8 cellular contexts compared by ENCODE assay signal in the genomic region with DNA sequence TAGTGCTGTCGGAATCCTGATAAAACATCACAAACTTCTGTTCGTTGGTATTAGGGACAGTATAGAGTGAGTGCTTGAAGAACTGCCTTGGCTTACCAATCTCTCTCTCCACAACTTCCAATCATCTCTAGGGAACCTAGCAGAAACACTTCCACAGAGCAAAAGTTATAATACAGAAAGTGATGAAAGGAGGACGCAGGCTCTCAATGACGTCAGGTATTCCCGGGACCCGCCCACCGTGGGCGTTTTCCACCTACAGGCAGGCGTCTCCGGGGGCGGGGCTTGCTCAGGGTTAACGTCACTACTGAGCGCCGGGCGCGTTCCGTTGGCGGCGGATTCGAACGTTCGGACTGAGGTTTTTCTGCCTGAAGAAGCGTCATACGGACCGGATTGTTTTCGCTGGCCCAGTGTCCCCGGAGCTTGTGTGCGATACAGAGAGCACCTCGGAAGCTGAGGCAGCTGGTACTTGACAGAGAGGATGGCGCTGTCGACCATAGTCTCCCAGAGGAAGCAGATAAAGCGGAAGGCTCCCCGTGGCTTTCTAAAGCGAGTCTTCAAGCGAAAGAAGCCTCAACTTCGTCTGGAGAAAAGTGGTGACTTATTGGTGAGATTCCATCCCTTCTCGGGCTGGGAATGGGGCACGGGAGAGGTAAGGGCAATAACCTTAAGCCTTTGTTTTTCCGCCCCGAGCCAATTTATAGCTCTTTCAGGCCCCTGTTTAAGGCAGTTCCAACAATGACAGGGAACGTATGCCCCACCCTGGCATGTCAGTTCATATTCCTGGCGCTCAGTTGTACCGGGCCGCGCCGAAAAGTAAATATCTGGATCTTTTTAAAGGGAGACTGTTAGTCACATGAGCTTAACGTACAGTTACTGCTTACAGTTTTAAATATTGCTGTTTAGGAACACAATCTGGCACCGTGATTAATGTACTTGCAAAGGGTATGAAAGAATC. TPM values are rescaled to one million over a fixed set of nuclear protein-coding genes. Genes with fewer than 3 reads are reported as not detected.
DNase-seq lines count a peak whose midpoint lies in the region; ATAC-seq and TF ChIP-seq lines count a peak whose summit lies in the region.

A gene (plus strand): TSS at position 320 of the 955 bp plus-strand sequence. CDS start 159 bp downstream, at position 479.

- no peak for TF ChIP-seq POLR2A in vagina (IDR thresholded peaks at IDR 0.05)

- H3K9me3 ChIP-seq in right cardiac atrium (ENCODE audit: control insufficient read depth, low read length) (no peaks in the 10 kb centered on the region), vagina (no peaks in the 10 kb centered on the region)

- intact Hi-C loops in T-helper 1 cell treated with Interleukin-12 subunit alpha and Interleukin-12 subunit beta and Interleukin-4 antibody, amounts not matched to agents 30 ng/mL and 1 ng/mL, for 36 hours (cut with micrococcal nuclease) = loop anchor here (1.0 to 2.0 kb wide), 11 partner anchors 39 to 1176 kb away; a partner anchor contains a TSS
- intact Hi-C loops in right cardiac atrium (cut with DNase I) = no loop called here
- intact Hi-C loops in vagina (cut with DNase I) = no loop called here

- peak; percentile 95 for ATAC-seq in GM18502 (IDR thresholded peaks at IDR 0.05; ENCODE audit: poor library complexity, unreplicated experiment)
- peak; percentile 82 for ATAC-seq in HG02885 (IDR thresholded peaks at IDR 0.05; ENCODE audit: poor library complexity, unreplicated experiment)
- ATAC-seq in right cardiac atrium = peak; percentile 91 to 93

- H3K27me3 ChIP-seq in right cardiac atrium (ENCODE audit: control insufficient read depth, insufficient read depth) = no peaks in the 10 kb centered on the region
- H3K27me3 ChIP-seq in vagina = no peaks in the 10 kb centered on the region

- no peaks in the 10 kb centered on the region for H3K36me3 ChIP-seq in vagina

- H3K27ac ChIP-seq in right cardiac atrium (ENCODE audit: low read length) (no peak within 1 kb of the TSS), vagina (peak within 1 kb of the TSS; percentile 57)

- 2% methylated on average over 48 of the region's 48 CpGs for WGBS in right cardiac atrium

- H3K4me1 ChIP-seq in right cardiac atrium (ENCODE audit: control insufficient read depth, insufficient read depth, low read length) = peaks cover 2% of the 10 kb centered on the region
- H3K4me1 ChIP-seq in vagina = peaks cover 12% of the 10 kb centered on the region

- H3K4me3 ChIP-seq in right cardiac atrium (ENCODE audit: low read length) (peak within 1 kb of the TSS; percentile 85), vagina (peak within 1 kb of the TSS; percentile 47 to 64)

- TF ChIP-seq CTCF in vagina (IDR thresholded peaks at IDR 0.05) = no peak

- DNase-seq in NCI-H146 treated with DMSO at 0.1 percent for 48 hours (lab: John Stamatoyannopoulos, UW; ENCODE audit: unreplicated experiment) = peak; percentile 91
- DNase-seq in amniotic stem cell (lab: John Stamatoyannopoulos, UW) = peak; percentile 72
- peak; percentile 81 to 96 (median 96) for DNase-seq in right cardiac atrium
- peak; percentile 60 for DNase-seq in pulmonary artery endothelial cell (ENCODE audit: low read depth, low spot score)
- peak in 1 of 2 donors; percentile 88 for DNase-seq in vagina (ENCODE audit: extremely low spot score in 2 of 2)

RNA-seq across cellular contexts. Expression of the gene that starts here (rescaled TPM):
- 35.5 and 36.5 TPM in 2 replicates for total RNA-seq in T-helper 1 cell treated with Interleukin-12 subunit alpha and Interleukin-12 subunit beta and Interleukin-4 antibody, amounts not matched to agents 30 ng/mL and 1 ng/mL, for 36 hours
- total RNA-seq in right cardiac atrium (1 to 10 TPM in 3 of 4 donors, under 1 TPM in 1; 0.66 to 1.4 (median 1.1) TPM), pulmonary artery endothelial cell (22.0 and 33.6 TPM in 2 replicates), vagina (6.4 TPM)
- polyA plus RNA-seq in right cardiac atrium = 0.97 TPM
